1 cellular context compared by ENCODE assay signal in the genomic region with DNA sequence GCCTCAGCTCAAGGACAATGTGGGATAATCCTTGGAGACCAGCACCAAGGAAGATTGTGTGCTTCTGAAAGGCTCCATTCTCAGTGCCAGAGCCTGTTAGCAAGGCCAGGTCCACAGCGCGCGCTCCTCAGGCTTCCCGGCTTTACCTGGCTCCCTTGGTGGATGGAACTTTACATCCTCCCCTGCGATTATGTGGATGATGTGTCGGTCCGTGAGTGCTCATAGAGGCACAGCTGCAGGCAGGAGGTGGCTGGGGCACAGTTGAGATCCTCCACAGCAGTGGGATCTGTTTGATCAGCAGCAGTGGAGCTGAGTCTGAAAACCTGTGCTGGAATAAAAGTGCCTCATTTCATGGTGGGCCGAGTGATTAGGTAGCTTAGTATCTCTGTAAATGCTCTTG.
TF ChIP-seq lines count a peak whose summit lies in the region.

No MANE protein-coding gene starts in this region.

TF ChIP-seq in GM23338, 12 proteins besides CTCF, POLR2A, EP300 and RAD21 (continued from another document):
- TF ChIP-seq, protein P1, sequence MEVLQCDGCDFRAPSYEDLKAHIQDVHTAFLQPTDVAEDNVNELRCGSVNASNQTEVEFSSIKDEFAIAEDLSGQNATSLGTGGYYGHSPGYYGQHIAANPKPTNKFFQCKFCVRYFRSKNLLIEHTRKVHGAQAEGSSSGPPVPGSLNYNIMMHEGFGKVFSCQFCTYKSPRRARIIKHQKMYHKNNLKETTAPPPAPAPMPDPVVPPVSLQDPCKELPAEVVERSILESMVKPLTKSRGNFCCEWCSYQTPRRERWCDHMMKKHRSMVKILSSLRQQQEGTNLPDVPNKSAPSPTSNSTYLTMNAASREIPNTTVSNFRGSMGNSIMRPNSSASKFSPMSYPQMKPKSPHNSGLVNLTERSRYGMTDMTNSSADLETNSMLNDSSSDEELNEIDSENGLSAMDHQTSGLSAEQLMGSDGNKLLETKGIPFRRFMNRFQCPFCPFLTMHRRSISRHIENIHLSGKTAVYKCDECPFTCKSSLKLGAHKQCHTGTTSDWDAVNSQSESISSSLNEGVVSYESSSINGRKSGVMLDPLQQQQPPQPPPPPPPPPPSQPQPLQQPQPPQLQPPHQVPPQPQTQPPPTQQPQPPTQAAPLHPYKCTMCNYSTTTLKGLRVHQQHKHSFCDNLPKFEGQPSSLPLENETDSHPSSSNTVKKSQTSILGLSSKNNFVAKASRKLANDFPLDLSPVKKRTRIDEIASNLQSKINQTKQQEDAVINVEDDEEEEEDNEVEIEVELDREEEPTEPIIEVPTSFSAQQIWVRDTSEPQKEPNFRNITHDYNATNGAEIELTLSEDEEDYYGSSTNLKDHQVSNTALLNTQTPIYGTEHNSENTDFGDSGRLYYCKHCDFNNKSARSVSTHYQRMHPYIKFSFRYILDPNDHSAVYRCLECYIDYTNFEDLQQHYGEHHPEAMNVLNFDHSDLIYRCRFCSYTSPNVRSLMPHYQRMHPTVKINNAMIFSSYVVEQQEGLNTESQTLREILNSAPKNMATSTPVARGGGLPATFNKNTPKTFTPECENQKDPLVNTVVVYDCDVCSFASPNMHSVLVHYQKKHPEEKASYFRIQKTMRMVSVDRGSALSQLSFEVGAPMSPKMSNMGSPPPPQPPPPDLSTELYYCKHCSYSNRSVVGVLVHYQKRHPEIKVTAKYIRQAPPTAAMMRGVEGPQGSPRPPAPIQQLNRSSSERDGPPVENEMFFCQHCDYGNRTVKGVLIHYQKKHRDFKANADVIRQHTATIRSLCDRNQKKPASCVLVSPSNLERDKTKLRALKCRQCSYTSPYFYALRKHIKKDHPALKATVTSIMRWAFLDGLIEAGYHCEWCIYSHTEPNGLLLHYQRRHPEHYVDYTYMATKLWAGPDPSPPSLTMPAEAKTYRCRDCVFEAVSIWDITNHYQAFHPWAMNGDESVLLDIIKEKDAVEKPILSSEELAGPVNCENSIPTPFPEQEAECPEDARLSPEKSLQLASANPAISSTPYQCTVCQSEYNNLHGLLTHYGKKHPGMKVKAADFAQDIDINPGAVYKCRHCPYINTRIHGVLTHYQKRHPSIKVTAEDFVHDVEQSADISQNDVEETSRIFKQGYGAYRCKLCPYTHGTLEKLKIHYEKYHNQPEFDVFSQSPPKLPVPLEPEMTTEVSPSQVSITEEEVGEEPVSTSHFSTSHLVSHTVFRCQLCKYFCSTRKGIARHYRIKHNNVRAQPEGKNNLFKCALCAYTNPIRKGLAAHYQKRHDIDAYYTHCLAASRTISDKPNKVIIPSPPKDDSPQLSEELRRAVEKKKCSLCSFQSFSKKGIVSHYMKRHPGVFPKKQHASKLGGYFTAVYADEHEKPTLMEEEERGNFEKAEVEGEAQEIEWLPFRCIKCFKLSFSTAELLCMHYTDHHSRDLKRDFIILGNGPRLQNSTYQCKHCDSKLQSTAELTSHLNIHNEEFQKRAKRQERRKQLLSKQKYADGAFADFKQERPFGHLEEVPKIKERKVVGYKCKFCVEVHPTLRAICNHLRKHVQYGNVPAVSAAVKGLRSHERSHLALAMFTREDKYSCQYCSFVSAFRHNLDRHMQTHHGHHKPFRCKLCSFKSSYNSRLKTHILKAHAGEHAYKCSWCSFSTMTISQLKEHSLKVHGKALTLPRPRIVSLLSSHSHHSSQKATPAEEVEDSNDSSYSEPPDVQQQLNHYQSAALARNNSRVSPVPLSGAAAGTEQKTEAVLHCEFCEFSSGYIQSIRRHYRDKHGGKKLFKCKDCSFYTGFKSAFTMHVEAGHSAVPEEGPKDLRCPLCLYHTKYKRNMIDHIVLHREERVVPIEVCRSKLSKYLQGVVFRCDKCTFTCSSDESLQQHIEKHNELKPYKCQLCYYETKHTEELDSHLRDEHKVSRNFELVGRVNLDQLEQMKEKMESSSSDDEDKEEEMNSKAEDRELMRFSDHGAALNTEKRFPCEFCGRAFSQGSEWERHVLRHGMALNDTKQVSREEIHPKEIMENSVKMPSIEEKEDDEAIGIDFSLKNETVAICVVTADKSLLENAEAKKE (CRISPR knock-in tag; IDR thresholded peaks at IDR 0.05): no peak
- TF ChIP-seq EZH2phosphoT487 (IDR thresholded peaks at IDR 0.05; ENCODE audit: unreplicated experiment) (no peak), CREB1 (CRISPR knock-in tag; IDR thresholded peaks at IDR 0.05; ENCODE audit: low read depth) (no peak)
- TF ChIP-seq, protein P2, sequence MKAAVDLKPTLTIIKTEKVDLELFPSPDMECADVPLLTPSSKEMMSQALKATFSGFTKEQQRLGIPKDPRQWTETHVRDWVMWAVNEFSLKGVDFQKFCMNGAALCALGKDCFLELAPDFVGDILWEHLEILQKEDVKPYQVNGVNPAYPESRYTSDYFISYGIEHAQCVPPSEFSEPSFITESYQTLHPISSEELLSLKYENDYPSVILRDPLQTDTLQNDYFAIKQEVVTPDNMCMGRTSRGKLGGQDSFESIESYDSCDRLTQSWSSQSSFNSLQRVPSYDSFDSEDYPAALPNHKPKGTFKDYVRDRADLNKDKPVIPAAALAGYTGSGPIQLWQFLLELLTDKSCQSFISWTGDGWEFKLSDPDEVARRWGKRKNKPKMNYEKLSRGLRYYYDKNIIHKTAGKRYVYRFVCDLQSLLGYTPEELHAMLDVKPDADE (IDR thresholded peaks at IDR 0.05): no peak
